Comparison of ENCODE assay signal across 37 cellular contexts in the genomic region with DNA sequence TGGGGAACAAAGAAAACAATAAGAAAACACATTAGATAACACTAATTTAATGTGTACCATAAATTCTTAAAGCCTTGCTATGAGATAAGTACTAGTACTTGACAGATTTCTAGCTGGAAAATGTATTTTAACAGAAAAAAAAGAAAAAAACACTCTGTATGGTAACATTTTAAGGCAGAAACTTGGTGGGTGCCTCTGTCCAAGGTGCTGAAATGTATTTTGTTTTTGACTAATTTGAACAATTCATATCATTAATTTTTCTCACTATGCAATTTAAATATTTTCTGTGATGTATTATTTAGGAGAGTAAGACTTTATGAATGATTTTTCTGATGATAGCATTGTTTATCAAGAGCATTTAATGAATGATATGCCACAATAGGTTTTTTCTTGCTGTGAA.
DNase-seq lines count a peak whose midpoint lies in the region; FAIRE-seq and TF ChIP-seq lines count a peak whose summit lies in the region.
"Had no signal": no experiment of that assay in that cellular context is flagged by ENCODE, and none has a peak within 500 bp of the region (broad histone marks: within the 10 kb centered on the region; RNA-seq: fewer than 3 reads in every experiment).

No MANE protein-coding gene starts in this region.

- no peak overlapping the region for H3K9ac ChIP-seq in neuronal stem cell (ENCODE audit: low read depth, low read length, poor library complexity)

- intact Hi-C loops in MCF 10A (cut with micrococcal nuclease) (no loop called here), breast epithelium (cut with DNase I; ENCODE audit: low total_unique reads) (no loop called here), PC-9 (cut with micrococcal nuclease; ENCODE audit: unreplicated experiment) (no loop called here)

- H4K20me1 ChIP-seq in PC-9 (ENCODE audit: insufficient read depth): no peaks in the 10 kb centered on the region

- DNase-seq in MCF 10A (ENCODE audit: unreplicated experiment) (peak; percentile 36), breast epithelium (ENCODE audit: low spot score in 2 of 2) (no peak), erythroblast (lab: John Stamatoyannopoulos, UW) (peak; percentile 13 to 34), neuronal stem cell (ENCODE audit: low spot score) (peak; percentile 8), RCC 7860 (ENCODE audit: low spot score) (no peak), DMS53 treated with DMSO at 0.1 percent for 48 hours (lab: John Stamatoyannopoulos, UW; ENCODE audit: unreplicated experiment) (no peak), PC-9 (no peak)
- DNase-seq: 8988T; activated gamma-delta T cell; activated naive CD8-positive, alpha-beta T cell treated with anti-CD3 and anti-CD28 coated beads for 36 hours; activated T-cell treated with anti-CD3 and anti-CD28 coated beads, Interleukin-2, amount 50 U/mL, for 24 hours; central memory CD4-positive, alpha-beta T cell; DMS79 treated with DMSO at 0.1 percent for 48 hours; endodermal cell; GDM1; head of caudate nucleus; kidney glomerular epithelial cell; NCI-H1048; NCI-H1694; NCI-H446 treated with DMSO at 0.1 percent for 48 hours; NCI-H774; ovary; small intestine; stimulated activated CD4-positive, alpha-beta T cell treated with anti-CD3 and anti-CD28 coated beads, Interleukin-2, amount 100 ng/mL, for 24 hours; stimulated activated naive CD8-positive, alpha-beta T cell treated with anti-CD3 and anti-CD28 coated beads, Interleukin-15, Interleukin-2, amounts not matched to agents 100 U/mL and 50 U/mL, for 24 hours; upper lobe of right lung had no signal

- no peak overlapping the region for H3K18ac ChIP-seq in neuronal stem cell (ENCODE audit: low read length)

- no peak for TF ChIP-seq CTCF in MCF 10A (IDR thresholded peaks at IDR 0.05; ENCODE audit: unreplicated experiment)
- no peak for TF ChIP-seq CTCF in breast epithelium (IDR thresholded peaks at IDR 0.05)
- no peak for TF ChIP-seq CTCF in PC-9 (conservative IDR thresholded peaks at IDR 0.05)

- H3K36me3 ChIP-seq in breast epithelium: no peaks in the 10 kb centered on the region
- no peaks in the 10 kb centered on the region for H3K36me3 ChIP-seq in neuronal stem cell (replicated peaks in 1 of 2; ENCODE audit: control insufficient read depth in 2 of 2, insufficient read depth in 2 of 2, low read length in 2 of 2)
- H3K36me3 ChIP-seq in PC-9 (ENCODE audit: low read depth): no peaks in the 10 kb centered on the region
- H3K36me3 ChIP-seq: ascending aorta, esophagus muscularis mucosa, ovary, SJSA1, upper lobe of right lung had no signal

- no peak overlapping the region for H3K27ac Mint-ChIP-seq in MCF 10A (ENCODE audit: low read depth, unreplicated experiment)
- H3K27ac Mint-ChIP-seq: activated naive CD8-positive, alpha-beta T cell treated with anti-CD3 and anti-CD28 coated beads for 36 hours; activated T-cell treated with anti-CD3 and anti-CD28 coated beads, Interleukin-2, amount 50 U/mL, for 24 hours; CD14-positive monocyte; endodermal cell; natural killer cell treated with Interleukin-12 subunit alpha and Interleukin-12 subunit beta and Interleukin-15 and Interleukin-18, amount 100 ng/mL, for 72 hours had no signal

- H3K36me3 Mint-ChIP-seq in MCF 10A (ENCODE audit: insufficient read depth, unreplicated experiment): no peaks in the 10 kb centered on the region
- H3K36me3 Mint-ChIP-seq: activated naive CD8-positive, alpha-beta T cell treated with anti-CD3 and anti-CD28 coated beads for 36 hours; CD14-positive monocyte had no signal

- no peak overlapping the region for H2AK5ac ChIP-seq in neuronal stem cell (ENCODE audit: low read depth, low read length)

- BruUV-seq in MCF 10A (replicated peaks; lab: Mats Ljungman, UMichigan): no TSS peak
- no TSS peak for BruUV-seq in PC-9 (replicated peaks; lab: Mats Ljungman, UMichigan)

- TF ChIP-seq POLR2A in breast epithelium (IDR thresholded peaks at IDR 0.05) (no peak), erythroblast (IDR thresholded peaks at IDR 0.05; ENCODE audit: low read length) (no peak)

- no peak overlapping the region for H2BK120ac ChIP-seq in neuronal stem cell (ENCODE audit: low read depth, low read length)

- no peak overlapping the region for H3K4ac ChIP-seq in neuronal stem cell (ENCODE audit: low read length)

- H3K79me2 ChIP-seq in PC-9 (ENCODE audit: low read depth): no peaks in the 10 kb centered on the region

- H3K27ac ChIP-seq in breast epithelium (no peak overlapping the region), neuronal stem cell (replicated peaks; ENCODE audit: low read length) (no peak overlapping the region), PC-9 (no peak overlapping the region)
- H3K27ac ChIP-seq: ascending aorta, esophagus muscularis mucosa, foreskin keratinocyte, ovary, RWPE1, SJSA1, upper lobe of right lung had no signal

- H3K79me1 ChIP-seq in neuronal stem cell (ENCODE audit: low read depth, low read length): no peaks in the 10 kb centered on the region

- no peaks in the 10 kb centered on the region for H3K27me3 Mint-ChIP-seq in MCF 10A (ENCODE audit: insufficient read depth, unreplicated experiment)
- H3K27me3 Mint-ChIP-seq: activated naive CD8-positive, alpha-beta T cell treated with anti-CD3 and anti-CD28 coated beads for 36 hours; activated T-cell treated with anti-CD3 and anti-CD28 coated beads, Interleukin-2, amount 50 U/mL, for 24 hours; natural killer cell treated with Interleukin-12 subunit alpha and Interleukin-12 subunit beta and Interleukin-15 and Interleukin-18, amount 100 ng/mL, for 72 hours had no signal

- H3K4me1 Mint-ChIP-seq in MCF 10A (ENCODE audit: insufficient read depth, unreplicated experiment): no peaks in the 10 kb centered on the region
- H3K4me1 Mint-ChIP-seq: activated naive CD8-positive, alpha-beta T cell treated with anti-CD3 and anti-CD28 coated beads for 36 hours; CD14-positive monocyte; endodermal cell had no signal

- POLR2A ChIA-PET in MCF 10A (lab: Yijun Ruan, JAX): no interaction called here
- POLR2A ChIA-PET in PC-9 (lab: Charles Lee; ENCODE audit: unreplicated experiment): no interaction called here

- no peak overlapping the region for H3K4me2 ChIP-seq in neuronal stem cell (ENCODE audit: insufficient read depth, low read length, poor library complexity, severe bottlenecking)
- no peak overlapping the region for H3K4me2 ChIP-seq in PC-9

- H3K9me3 ChIP-seq in breast epithelium: no peaks in the 10 kb centered on the region
- H3K9me3 ChIP-seq in neuronal stem cell (replicated peaks in 1 of 2; ENCODE audit: control insufficient read depth in 2 of 2, insufficient read depth in 1 of 2, low read depth in 1 of 2, low read length in 2 of 2): no peaks in the 10 kb centered on the region
- H3K9me3 ChIP-seq in PC-9 (ENCODE audit: insufficient read depth, low read depth): no peaks in the 10 kb centered on the region
- H3K9me3 ChIP-seq: ascending aorta, esophagus muscularis mucosa, ovary, SJSA1, upper lobe of right lung had no signal

- no peak overlapping the region for H4K91ac ChIP-seq in neuronal stem cell (ENCODE audit: low read depth, low read length, poor library complexity)

- H3K9me3 Mint-ChIP-seq in MCF 10A (ENCODE audit: unreplicated experiment): no peaks in the 10 kb centered on the region
- H3K9me3 Mint-ChIP-seq: endodermal cell had no signal

- H2BK5ac ChIP-seq in neuronal stem cell (ENCODE audit: low read length): no peak overlapping the region

- FAIRE-seq in RCC 7860 (lab: Jason Lieb, UNC): no peak
- FAIRE-seq: H1, small intestine, TTC549 had no signal

- no peak overlapping the region for H4K8ac ChIP-seq in neuronal stem cell (ENCODE audit: low read depth, low read length)

- H2AFZ ChIP-seq in neuronal stem cell (ENCODE audit: low read length) (no peak overlapping the region), PC-9 (no peak overlapping the region)

- no peak overlapping the region for H3K4me3 Mint-ChIP-seq in MCF 10A (ENCODE audit: unreplicated experiment)
- H3K4me3 Mint-ChIP-seq: activated naive CD8-positive, alpha-beta T cell treated with anti-CD3 and anti-CD28 coated beads for 36 hours; activated T-cell treated with anti-CD3 and anti-CD28 coated beads, Interleukin-2, amount 50 U/mL, for 24 hours; CD14-positive monocyte; endodermal cell; natural killer cell treated with Interleukin-12 subunit alpha and Interleukin-12 subunit beta and Interleukin-15 and Interleukin-18, amount 100 ng/mL, for 72 hours had no signal

- CTCF ChIA-PET in MCF 10A (lab: Yijun Ruan, JAX): interaction anchor here (0.6 kb wide), 1 partner anchor 28 kb away, joined by 3 read pairs; no protein-coding TSS in a partner anchor
- CTCF ChIA-PET in PC-9 (lab: Charles Lee): no interaction called here

- H3K4me1 ChIP-seq in breast epithelium (no peaks in the 10 kb centered on the region), neuronal stem cell (ENCODE audit: control insufficient read depth in 2 of 2, insufficient read depth in 1 of 2, low read depth in 1 of 2, low read length in 2 of 2) (no peaks in the 10 kb centered on the region), PC-9 (replicated peaks; ENCODE audit: insufficient read depth) (no peaks in the 10 kb centered on the region)
- H3K4me1 ChIP-seq: ascending aorta, esophagus muscularis mucosa, foreskin keratinocyte, SJSA1, upper lobe of right lung had no signal

- no peak overlapping the region for H3K23ac ChIP-seq in neuronal stem cell (ENCODE audit: low read depth, low read length, poor library complexity)

- H2BK15ac ChIP-seq in neuronal stem cell (ENCODE audit: low read length): no peak overlapping the region

- no peaks in the 10 kb centered on the region for H3K9me2 ChIP-seq in PC-9 (ENCODE audit: insufficient read depth)

- H3K27me3 ChIP-seq in breast epithelium (no peaks in the 10 kb centered on the region), neuronal stem cell (ENCODE audit: control insufficient read depth in 3 of 3, insufficient read depth in 3 of 3, low read depth in 1 of 3, low read length in 3 of 3) (no peaks in the 10 kb centered on the region), PC-9 (ENCODE audit: insufficient read depth, low read depth) (no peaks in the 10 kb centered on the region)
- H3K27me3 ChIP-seq: ascending aorta, esophagus muscularis mucosa, foreskin keratinocyte, ovary, SJSA1, upper lobe of right lung had no signal

- H3K14ac ChIP-seq in neuronal stem cell (ENCODE audit: low read length): no peak overlapping the region

- no peaks in the 10 kb centered on the region for H3F3A ChIP-seq in PC-9 (ENCODE audit: insufficient read depth, low read depth)

- no peak overlapping the region for H3K4me3 ChIP-seq in breast epithelium
- H3K4me3 ChIP-seq in neuronal stem cell (ENCODE audit: low read length in 2 of 2): no peak overlapping the region
- H3K4me3 ChIP-seq in PC-9: no peak overlapping the region
- H3K4me3 ChIP-seq: ascending aorta, esophagus muscularis mucosa, lung, ovary, SJSA1, upper lobe of right lung had no signal

- H2BK12ac ChIP-seq in neuronal stem cell (ENCODE audit: low read length): no peak overlapping the region

TF ChIP-seq in PFSK-1, 5 proteins besides CTCF, POLR2A, EP300 and RAD21 (continues in another document):
- no peak for TF ChIP-seq FOXP2 (optimal IDR thresholded peaks at IDR 0.05; ENCODE audit: borderline replicate concordance, extremely low read depth, extremely low read length, insufficient read depth)

Comparison
In these comparisons a context has a peak if more than half of its experiments do, and no peak if none do; other contexts are left out.
1. DNase-seq: peak in MCF 10A (single experiment), erythroblast (2 of 2) and neuronal stem cell (single experiment); none in breast epithelium (0 of 2), RCC 7860 (single experiment), DMS53 treated with DMSO at 0.1 percent for 48 hours (single experiment) and PC-9 (0 of 2).